8 cellular contexts compared by ENCODE assay signal in the genomic region with DNA sequence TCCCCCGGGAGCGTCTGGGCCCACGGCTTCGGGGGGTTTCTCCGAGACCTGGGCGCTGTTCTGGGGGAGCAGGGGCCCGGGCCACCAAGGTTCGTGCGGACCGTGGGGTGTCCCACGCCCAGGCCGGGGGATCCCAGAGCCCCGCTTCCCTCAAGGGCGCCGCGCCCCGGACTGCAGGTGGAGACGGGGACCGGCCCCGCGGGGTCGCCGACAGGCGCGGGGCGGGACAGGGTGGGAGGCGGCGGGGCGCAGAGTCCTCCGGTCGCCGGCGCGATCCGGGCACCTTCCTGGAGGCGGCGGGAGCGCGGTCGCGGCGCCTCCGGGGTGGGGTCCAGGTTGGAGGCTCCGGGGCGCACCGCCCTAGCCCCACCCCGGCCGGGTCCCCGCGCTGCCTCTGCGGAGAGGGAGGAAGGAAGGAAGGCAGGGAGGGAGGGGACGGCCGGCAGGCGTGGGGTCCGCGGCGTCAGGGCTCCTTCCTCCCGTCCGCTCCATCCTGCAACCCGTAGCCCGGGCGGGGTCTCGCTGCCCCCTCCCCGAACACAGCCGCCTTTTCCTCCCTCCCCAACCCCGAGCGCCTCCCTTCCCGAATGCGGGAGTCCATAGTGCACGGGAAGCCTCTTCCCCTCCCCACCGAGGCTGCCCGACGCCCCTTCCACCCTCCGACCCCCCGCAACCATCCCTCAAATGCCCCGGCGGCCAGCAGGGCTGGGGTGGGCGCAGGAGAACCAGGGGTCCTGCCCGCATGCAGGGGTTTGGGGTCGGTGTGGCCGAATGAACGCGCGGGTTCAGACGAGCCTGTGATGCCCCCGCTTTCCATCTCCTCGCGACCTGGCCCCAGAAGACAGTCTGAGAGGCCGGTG. TPM values are rescaled to one million over a fixed set of nuclear protein-coding genes. Genes with fewer than 3 reads are reported as not detected.
DNase-seq lines count a peak whose midpoint lies in the region; ATAC-seq and TF ChIP-seq lines count a peak whose summit lies in the region.

No MANE protein-coding gene starts in this region.

- H3K27ac Mint-ChIP-seq in CD14-positive monocyte (no peak overlapping the region), endodermal cell (no peak overlapping the region)

- H3K4me1 ChIP-seq in endodermal cell (ENCODE audit: control insufficient read depth, insufficient read depth, low read length) (no peaks in the 10 kb centered on the region), neutrophil (ENCODE audit: control insufficient read depth in 1 of 2, insufficient read depth in 1 of 2, low read depth in 1 of 2, low read length in 1 of 2) (peaks cover 26 to 33% of the 10 kb centered on the region in 2 experiments)

- no peaks in the 10 kb centered on the region for H3K9me3 ChIP-seq in endodermal cell (ENCODE audit: control insufficient read depth, low read length)
- no peaks in the 10 kb centered on the region for H3K9me3 ChIP-seq in neutrophil

- WGBS in endodermal cell (ENCODE audit: insufficient coverage in 1 of 2, insufficient read length in 1 of 2), 2 experiments = 5% methylated on average over 22 to 89 of the region's 89 CpGs

- H3K36me3 ChIP-seq in endodermal cell (ENCODE audit: control insufficient read depth, insufficient read depth, low read length) (no peaks in the 10 kb centered on the region), neutrophil (no peaks in the 10 kb centered on the region)

- intact Hi-C loops in CD14-positive monocyte (cut with micrococcal nuclease) = loop anchor here (2.0 kb wide), 2 partner anchors 19 to 69 kb away; partner anchors contain the start of genes ALG12 (in 1 of the 2) and CRELD2 (in 1 of the 2)

- H3K27me3 ChIP-seq in endodermal cell (ENCODE audit: control insufficient read depth, insufficient read depth, low read length, poor library complexity, severe bottlenecking) (peaks cover 84% of the 10 kb centered on the region), neutrophil (peaks cover 4% of the 10 kb centered on the region)

- no peak for TF ChIP-seq POLR2A in NB4 (IDR thresholded peaks at IDR 0.05; ENCODE audit: extremely low read depth, insufficient read length)

- peaks cover 3 to 10% of the 10 kb centered on the region in 2 donors for H3K36me3 Mint-ChIP-seq in CD14-positive monocyte
- no peaks in the 10 kb centered on the region for H3K36me3 Mint-ChIP-seq in endodermal cell (ENCODE audit: low read depth)

- H3K4me1 Mint-ChIP-seq in CD14-positive monocyte (peaks cover 22% of the 10 kb centered on the region), endodermal cell (no peaks in the 10 kb centered on the region)

- TF ChIP-seq CTCF in CD14-positive monocyte (IDR thresholded peaks at IDR 0.05) (no peak), NB4 (IDR thresholded peaks at IDR 0.05; ENCODE audit: low read depth, low read length) (no peak), endodermal cell (conservative IDR thresholded peaks at IDR 0.05) (no peak), neutrophil (IDR thresholded peaks at IDR 0.05) (no peak)

- H3K27ac ChIP-seq in endodermal cell (ENCODE audit: low read depth, low read length) = no peak overlapping the region
- H3K27ac ChIP-seq in neutrophil = peak overlapping the region; percentile 52

- ATAC-seq in GM19328 (IDR thresholded peaks at IDR 0.05; ENCODE audit: unreplicated experiment) = no peak

- no peak overlapping the region for H3K9ac ChIP-seq in endodermal cell (ENCODE audit: extremely low read depth, low read length, poor library complexity, severe bottlenecking)

- H3K4me3 Mint-ChIP-seq in CD14-positive monocyte (peak overlapping the region; percentile 85 to 90), endodermal cell (peak overlapping the region; percentile 48)

- peaks cover 3 to 13% (median 6%) of the 10 kb centered on the region in 3 donors for H3K27me3 Mint-ChIP-seq in CD14-positive monocyte (ENCODE audit: low read depth in 3 of 3)
- peaks cover 78% of the 10 kb centered on the region for H3K27me3 Mint-ChIP-seq in endodermal cell (ENCODE audit: insufficient read depth)

- H3K9me3 Mint-ChIP-seq in CD14-positive monocyte (no peaks in the 10 kb centered on the region), endodermal cell (no peaks in the 10 kb centered on the region)

- DNase-seq in CD14-positive monocyte (ENCODE audit: low spot score) (no peak), NB4 (ENCODE audit: low read depth) (peak; percentile 55), endodermal cell (no peak), MV-4-11 (lab: John Stamatoyannopoulos, UW) (no peak), ureter (ENCODE audit: low spot score) (no peak), amniotic stem cell (lab: John Stamatoyannopoulos, UW) (no peak)

- H3K4me3 ChIP-seq in NB4 (ENCODE audit: low read depth, low read length) (peak overlapping the region; percentile 32), endodermal cell (ENCODE audit: low read length) (peak overlapping the region; percentile 62), neutrophil (ENCODE audit: low read depth in 1 of 2, low read length in 1 of 2) (peak overlapping the region; percentile 72 to 85)

RNA-seq across cellular contexts. Expression of gene ZBED4, which starts 4.3 kb away (rescaled TPM):
- 1 to 10 TPM; 3.8 to 5.7 TPM for polyA plus RNA-seq in CD14-positive monocyte
- 10 to 100 TPM; 22.0 to 26.6 TPM for total RNA-seq in endodermal cell
- polyA plus RNA-seq in endodermal cell (2013, experiment 1 of 2) = 31.2 TPM
- polyA plus RNA-seq in endodermal cell (2013, experiment 2 of 2) = 29.0 TPM
- 13.6 TPM for total RNA-seq in ureter

RNA-seq across cellular contexts. Expression of gene BRD1, which starts 21.7 kb away (rescaled TPM):
- under 1 TPM; 0.61 to 0.86 TPM for polyA plus RNA-seq in CD14-positive monocyte
- 10 to 100 TPM; 49.5 to 54.9 TPM for total RNA-seq in endodermal cell
- polyA plus RNA-seq in endodermal cell (2013, experiment 1 of 2) = 39.8 TPM
- polyA plus RNA-seq in endodermal cell (2013, experiment 2 of 2) = 36.7 TPM
- total RNA-seq in ureter = 41.5 TPM
